In genomic region chr7:124031919-124032318, GRCh38 we compare ENCODE assay signal across 9 cellular contexts. TPM values are rescaled to one million over a fixed set of nuclear protein-coding genes. Genes with fewer than 3 reads are reported as not detected.
DNase-seq lines count a peak whose midpoint lies in the region; ATAC-seq and TF ChIP-seq lines count a peak whose summit lies in the region.
"Had no signal": no experiment of that assay in that cellular context is flagged by ENCODE, and none has a peak within 500 bp of the region (broad histone marks: within the 10 kb centered on the region; RNA-seq: fewer than 3 reads in every experiment).

No MANE protein-coding gene starts in this region.

- no peaks in the 10 kb centered on the region for H3K9me3 ChIP-seq in parathyroid adenoma (ENCODE audit: control insufficient read depth, low read length)

- no peak overlapping the region for H3K27ac ChIP-seq in parathyroid adenoma

- H3K4me3 ChIP-seq in parathyroid adenoma (ENCODE audit: low read depth, low read length) = peak overlapping the region; percentile 53

- H3K4me2 ChIP-seq in parathyroid adenoma (ENCODE audit: low read length) = peak overlapping the region; percentile 92

- DNase-seq in GM03348 (ENCODE audit: low spot score) (peak; percentile 4), KBM-7 (peak; percentile 25), NCI-H1694 (lab: John Stamatoyannopoulos, UW) (no peak), immature natural killer cell (no peak), mesenteric fat pad (ENCODE audit: low spot score) (no peak), COLO829 (ENCODE audit: low spot score) (no peak)
- DNase-seq in effector memory CD8-positive, alpha-beta T cell = no peak
- DNase-seq: cortex of kidney had no signal

- peak overlapping the region; percentile 85 for H2AFZ ChIP-seq in parathyroid adenoma

- no peak overlapping the region for H3K27ac Mint-ChIP-seq in effector memory CD8-positive, alpha-beta T cell
- no peak overlapping the region for H3K27ac Mint-ChIP-seq in immature natural killer cell

- peaks cover 4 to 5% of the 10 kb centered on the region in 2 donors for H3K4me1 Mint-ChIP-seq in effector memory CD8-positive, alpha-beta T cell (ENCODE audit: low read depth in 2 of 2)
- peaks cover 0 to 2% of the 10 kb centered on the region in 2 donors for H3K4me1 Mint-ChIP-seq in immature natural killer cell

- no peaks in the 10 kb centered on the region for H3K36me3 ChIP-seq in parathyroid adenoma (ENCODE audit: control insufficient read depth, insufficient read depth, low read length)

- no peak for TF ChIP-seq CTCF in parathyroid adenoma (IDR thresholded peaks at IDR 0.05)

- ATAC-seq in effector memory CD8-positive, alpha-beta T cell (replicated peaks) = no peak

- no peak overlapping the region for H3K9ac ChIP-seq in parathyroid adenoma

- in situ Hi-C loops in KBM-7 (cut with MboI; ENCODE audit: low pct_unique_long_range_greater_than_20kb, low sequenced_read_pairs) = no loop called here

- no peaks in the 10 kb centered on the region for H3K4me1 ChIP-seq in parathyroid adenoma

- peak overlapping the region; percentile 38 to 75 for H3K4me3 Mint-ChIP-seq in effector memory CD8-positive, alpha-beta T cell
- H3K4me3 Mint-ChIP-seq in immature natural killer cell = peak overlapping the region in 1 of 5 donors; percentile 27

- no peaks in the 10 kb centered on the region for H3K79me2 ChIP-seq in parathyroid adenoma

- H3K36me3 Mint-ChIP-seq in effector memory CD8-positive, alpha-beta T cell (ENCODE audit: insufficient read depth) = no peaks in the 10 kb centered on the region
- H3K36me3 Mint-ChIP-seq in immature natural killer cell = no peaks in the 10 kb centered on the region

- peaks cover 32 to 52% of the 10 kb centered on the region in 2 donors for H3K27me3 Mint-ChIP-seq in effector memory CD8-positive, alpha-beta T cell
- H3K27me3 Mint-ChIP-seq in immature natural killer cell (ENCODE audit: low read depth in 3 of 3) = peaks cover 7 to 17% (median 16%) of the 10 kb centered on the region in 3 donors

- H3K27me3 ChIP-seq in parathyroid adenoma (ENCODE audit: control insufficient read depth, insufficient read depth, low read length) = no peaks in the 10 kb centered on the region

- peaks cover 0 to 1% of the 10 kb centered on the region in 2 donors for H3K9me3 Mint-ChIP-seq in effector memory CD8-positive, alpha-beta T cell
- peaks cover 2 to 45% (median 12%) of the 10 kb centered on the region in 6 donors for H3K9me3 Mint-ChIP-seq in immature natural killer cell

RNA-seq across cellular contexts. Expression of gene TMEM229A, which starts 0.9 kb away (rescaled TPM):
- not detected for polyA plus RNA-seq in immature natural killer cell
- not detected for total RNA-seq in mesenteric fat pad

Comparison
In these comparisons a context has a peak if more than half of its experiments do, and no peak if none do; other contexts are left out.
1. DNase-seq: peak in GM03348 (single experiment) and KBM-7 (single experiment); none in effector memory CD8-positive, alpha-beta T cell (0 of 3), NCI-H1694 (single experiment), immature natural killer cell (0 of 3), mesenteric fat pad (single experiment) and COLO829 (single experiment).